10 cellular contexts compared by ENCODE assay signal in genomic region chr20:31663838-31664695, GRCh38. TPM values are rescaled to one million over a fixed set of nuclear protein-coding genes. Genes with fewer than 3 reads are reported as not detected.
A peak's percentile ranks its signal among the peaks of the same experiment; 100 is the strongest.
DNase-seq lines count a peak whose midpoint lies in the region; ATAC-seq, FAIRE-seq and TF ChIP-seq lines count a peak whose summit lies in the region.
"Had no signal": no experiment of that assay in that cellular context is flagged by ENCODE, and none has a peak within 500 bp of the region (broad histone marks: within the 10 kb centered on the region; RNA-seq: fewer than 3 reads in every experiment).

No MANE protein-coding gene starts in this region.

- peaks cover 53% of the 10 kb centered on the region for H3K79me2 ChIP-seq in osteoblast (ENCODE audit: insufficient read depth, low read length)

- no peak for TF ChIP-seq CTCF in pancreas (IDR thresholded peaks at IDR 0.05)
- no peak for TF ChIP-seq CTCF in CD14-positive monocyte (IDR thresholded peaks at IDR 0.05)
- TF ChIP-seq CTCF in osteoblast (IDR thresholded peaks at IDR 0.05; ENCODE audit: extremely low read depth, low read depth, low read length) = no peak

- H3K4me1 ChIP-seq in duodenal mucosa (ENCODE audit: control insufficient read depth in 1 of 2, insufficient read depth in 2 of 2, low read length in 2 of 2) = peaks cover 52 to 53% of the 10 kb centered on the region in 2 donors
- peaks cover 20 to 29% (median 26%) of the 10 kb centered on the region in 3 donors for H3K4me1 ChIP-seq in pancreas
- peaks cover 14% of the 10 kb centered on the region for H3K4me1 ChIP-seq in osteoblast (ENCODE audit: insufficient read depth, low read length)

- H3K36me3 ChIP-seq in duodenal mucosa (ENCODE audit: control insufficient read depth in 1 of 2, insufficient read depth in 2 of 2, low read length in 2 of 2) (peaks cover 8 to 20% of the 10 kb centered on the region in 2 donors), pancreas (no peaks in the 10 kb centered on the region), osteoblast (ENCODE audit: insufficient read depth, low read length) (peaks cover 33% of the 10 kb centered on the region)

- H3K9me3 ChIP-seq in duodenal mucosa (ENCODE audit: control insufficient read depth in 1 of 2, low read length in 2 of 2) = no peaks in the 10 kb centered on the region
- no peaks in the 10 kb centered on the region for H3K9me3 ChIP-seq in pancreas
- H3K9me3 ChIP-seq in osteoblast (ENCODE audit: low read depth, low read length) = no peaks in the 10 kb centered on the region

- DNase-seq in DMS79 (lab: John Stamatoyannopoulos, UW) = peak; percentile 77
- DNase-seq in NCI-H2227 (lab: John Stamatoyannopoulos, UW; ENCODE audit: unreplicated experiment) = peak; percentile 49
- DNase-seq in pancreas = peak in 5 of 6 donors; percentile 62 to 77 (median 67)
- no peak for DNase-seq in CD14-positive monocyte (ENCODE audit: low spot score)
- DNase-seq in osteoblast (ENCODE audit: insufficient read length, low spot score, missing footprints) = no peak
- no peak for DNase-seq in occipital lobe (lab: John Stamatoyannopoulos, UW)
- DNase-seq in GDM1 (lab: John Stamatoyannopoulos, UW) = no peak

- no peaks in the 10 kb centered on the region for H3K9me3 Mint-ChIP-seq in CD14-positive monocyte

- H3K27ac Mint-ChIP-seq in CD14-positive monocyte = peak overlapping the region in 2 of 7 donors; percentile 30 to 60

- H3K36me3 Mint-ChIP-seq in CD14-positive monocyte = peaks cover 25 to 26% of the 10 kb centered on the region in 2 donors

- no peak overlapping the region for H3K9ac ChIP-seq in duodenal mucosa (ENCODE audit: low read depth in 1 of 2, low read length in 2 of 2)

- intact Hi-C loops in pancreas (cut with DNase I) (no loop called here), CD14-positive monocyte (cut with micrococcal nuclease) (no loop called here)

- H3K27me3 Mint-ChIP-seq in CD14-positive monocyte (ENCODE audit: low read depth in 3 of 3) = peaks cover 3 to 5% (median 4%) of the 10 kb centered on the region in 3 donors

- peaks cover 34% of the 10 kb centered on the region for H3K4me1 Mint-ChIP-seq in CD14-positive monocyte

- no peak overlapping the region for H3K4me2 ChIP-seq in osteoblast (ENCODE audit: insufficient read depth, low read length)

- WGBS in pancreas, 2 donors = 37 to 38% methylated on average over 11 of the region's 11 CpGs

- ATAC-seq in pancreas = peak; percentile 62 to 79 (median 72)

- H3K4me3 ChIP-seq in duodenal mucosa (ENCODE audit: low read depth in 1 of 2, low read length in 2 of 2) (no peak overlapping the region), pancreas (no peak overlapping the region), osteoblast (ENCODE audit: insufficient read depth, low read length) (no peak overlapping the region)

- peaks cover 24% of the 10 kb centered on the region for H4K20me1 ChIP-seq in osteoblast (ENCODE audit: insufficient read depth, low read length)

- no peak overlapping the region for H3K4me3 Mint-ChIP-seq in CD14-positive monocyte

- no peaks in the 10 kb centered on the region for H3K27me3 ChIP-seq in duodenal mucosa (ENCODE audit: control insufficient read depth in 1 of 2, insufficient read depth in 2 of 2, low read length in 2 of 2)
- H3K27me3 ChIP-seq in pancreas = no peaks in the 10 kb centered on the region
- H3K27me3 ChIP-seq in osteoblast (ENCODE audit: insufficient read depth, low read length) = no peaks in the 10 kb centered on the region

- no peak for FAIRE-seq in pancreas (lab: Jason Lieb, UNC)

- H2AFZ ChIP-seq in osteoblast (ENCODE audit: low read length) = no peak overlapping the region

- H3K27ac ChIP-seq in duodenal mucosa (ENCODE audit: low read depth, low read length) = peak overlapping the region; percentile 54
- H3K27ac ChIP-seq in pancreas = peak overlapping the region; percentile 40 to 77 (median 48)
- no peak overlapping the region for H3K27ac ChIP-seq in osteoblast (ENCODE audit: low read depth, low read length)

RNA-seq across cellular contexts. Expression of gene COX4I2, which starts 26.4 kb away (rescaled TPM):
- total RNA-seq in pancreas = under 1 TPM in 5 of 6 donors, not detected in 1; 0.28 to 0.94 (median 0.60) TPM
- 1 to 10 TPM; 3.7 to 7.8 TPM for polyA plus RNA-seq in pancreas
- not detected for polyA plus RNA-seq in CD14-positive monocyte
- total RNA-seq in osteoblast = not detected in 2 replicates
- total RNA-seq in occipital lobe = not detected
- total RNA-seq: fibroblast of villous mesenchyme, SK-MEL-5 had no signal

RNA-seq across cellular contexts. Expression of gene BCL2L1, which starts 58.6 kb away (rescaled TPM):
- total RNA-seq in pancreas (10 to 100 TPM; 27.3 to 59.8 (median 40.0) TPM), osteoblast (127 and 136 TPM in 2 replicates), occipital lobe (42.6 TPM)
- polyA plus RNA-seq in pancreas (10 to 100 TPM; 40.8 to 55.5 TPM), CD14-positive monocyte (10 to 100 TPM; 12.4 to 14.3 TPM)

RNA-seq across cellular contexts. Expression of gene ID1, which starts 59.0 kb away (rescaled TPM):
- total RNA-seq in pancreas (10 to 100 TPM in 5 of 6 donors, 1 to 10 TPM in 1; 9.5 to 39.3 (median 17.4) TPM), osteoblast (56.3 and 82.5 TPM in 2 replicates), occipital lobe (66.9 TPM)
- polyA plus RNA-seq in pancreas (10 to 100 TPM; 50.9 to 64.7 TPM), CD14-positive monocyte (10 to 100 TPM in 1 of 2 donors, 1 to 10 TPM in 1; 3.9 to 12.5 TPM)

Comparison
In these comparisons a context has a peak if more than half of its experiments do, and no peak if none do; other contexts are left out.
1. DNase-seq: peak in DMS79 (single experiment), NCI-H2227 (single experiment) and pancreas (5 of 6); none in CD14-positive monocyte (single experiment), osteoblast (single experiment), occipital lobe (single experiment) and GDM1 (single experiment).